Comparison of ENCODE assay signal across 1 cellular context in the genomic region with DNA sequence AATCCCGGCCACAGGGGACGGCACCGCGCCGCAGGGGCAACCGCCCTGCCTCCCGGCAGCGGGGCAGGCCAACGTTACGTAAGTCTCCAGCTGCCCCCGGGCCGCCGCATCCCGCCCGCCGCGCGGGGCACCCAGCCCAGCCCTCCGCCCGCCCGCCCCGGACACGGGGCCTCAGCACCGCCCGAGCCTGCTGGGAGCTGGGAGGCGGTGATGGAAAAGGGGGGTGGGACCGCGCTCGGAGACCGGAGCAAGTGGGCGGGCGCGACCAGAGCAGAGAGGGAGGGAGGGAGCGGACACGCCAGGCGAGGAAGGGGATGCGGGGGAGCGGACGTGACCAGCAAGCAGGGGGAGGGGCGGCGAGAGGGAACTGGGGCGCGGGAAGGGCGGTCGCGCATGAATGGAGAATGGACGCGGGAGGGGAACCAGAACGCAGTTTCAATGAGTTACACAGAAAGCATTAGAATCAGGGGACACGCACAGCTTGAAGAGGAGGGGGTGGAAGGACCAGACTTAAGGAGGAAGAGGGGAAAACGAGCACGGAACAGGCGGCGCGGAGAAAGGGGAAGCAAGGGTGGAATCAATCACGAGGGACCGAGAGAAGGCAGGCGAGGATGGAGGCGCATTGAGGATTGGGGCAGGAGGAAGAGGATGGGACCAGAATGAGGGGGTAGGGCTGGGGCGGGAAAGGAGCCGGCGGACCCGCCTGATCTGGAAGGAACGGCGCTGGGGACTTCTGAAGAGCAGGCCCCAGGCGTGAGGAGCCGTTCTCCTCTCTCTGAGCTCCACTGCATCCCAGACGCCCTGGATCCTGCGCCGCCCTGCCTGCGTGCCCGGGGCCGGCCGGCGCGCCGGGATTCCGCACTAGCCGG.
TF ChIP-seq lines count a peak whose summit lies in the region.

No MANE protein-coding gene starts in this region.

TF ChIP-seq in WTC11, 78 proteins besides CTCF, POLR2A, EP300 and RAD21 (continued from another document):
- TF ChIP-seq, protein P1, sequence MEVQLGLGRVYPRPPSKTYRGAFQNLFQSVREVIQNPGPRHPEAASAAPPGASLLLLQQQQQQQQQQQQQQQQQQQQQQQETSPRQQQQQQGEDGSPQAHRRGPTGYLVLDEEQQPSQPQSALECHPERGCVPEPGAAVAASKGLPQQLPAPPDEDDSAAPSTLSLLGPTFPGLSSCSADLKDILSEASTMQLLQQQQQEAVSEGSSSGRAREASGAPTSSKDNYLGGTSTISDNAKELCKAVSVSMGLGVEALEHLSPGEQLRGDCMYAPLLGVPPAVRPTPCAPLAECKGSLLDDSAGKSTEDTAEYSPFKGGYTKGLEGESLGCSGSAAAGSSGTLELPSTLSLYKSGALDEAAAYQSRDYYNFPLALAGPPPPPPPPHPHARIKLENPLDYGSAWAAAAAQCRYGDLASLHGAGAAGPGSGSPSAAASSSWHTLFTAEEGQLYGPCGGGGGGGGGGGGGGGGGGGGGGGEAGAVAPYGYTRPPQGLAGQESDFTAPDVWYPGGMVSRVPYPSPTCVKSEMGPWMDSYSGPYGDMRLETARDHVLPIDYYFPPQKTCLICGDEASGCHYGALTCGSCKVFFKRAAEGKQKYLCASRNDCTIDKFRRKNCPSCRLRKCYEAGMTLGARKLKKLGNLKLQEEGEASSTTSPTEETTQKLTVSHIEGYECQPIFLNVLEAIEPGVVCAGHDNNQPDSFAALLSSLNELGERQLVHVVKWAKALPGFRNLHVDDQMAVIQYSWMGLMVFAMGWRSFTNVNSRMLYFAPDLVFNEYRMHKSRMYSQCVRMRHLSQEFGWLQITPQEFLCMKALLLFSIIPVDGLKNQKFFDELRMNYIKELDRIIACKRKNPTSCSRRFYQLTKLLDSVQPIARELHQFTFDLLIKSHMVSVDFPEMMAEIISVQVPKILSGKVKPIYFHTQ (CRISPR knock-in tag; IDR thresholded peaks at IDR 0.05): no peak
- TF ChIP-seq NFATC4 (CRISPR knock-in tag; IDR thresholded peaks at IDR 0.05): no peak
- 0 out of 2 replicates have a peak, but pooled peaks have one; percentile 37 for TF ChIP-seq ZNF423 (CRISPR knock-in tag; IDR thresholded peaks at IDR 0.05)
- TF ChIP-seq, protein P2, sequence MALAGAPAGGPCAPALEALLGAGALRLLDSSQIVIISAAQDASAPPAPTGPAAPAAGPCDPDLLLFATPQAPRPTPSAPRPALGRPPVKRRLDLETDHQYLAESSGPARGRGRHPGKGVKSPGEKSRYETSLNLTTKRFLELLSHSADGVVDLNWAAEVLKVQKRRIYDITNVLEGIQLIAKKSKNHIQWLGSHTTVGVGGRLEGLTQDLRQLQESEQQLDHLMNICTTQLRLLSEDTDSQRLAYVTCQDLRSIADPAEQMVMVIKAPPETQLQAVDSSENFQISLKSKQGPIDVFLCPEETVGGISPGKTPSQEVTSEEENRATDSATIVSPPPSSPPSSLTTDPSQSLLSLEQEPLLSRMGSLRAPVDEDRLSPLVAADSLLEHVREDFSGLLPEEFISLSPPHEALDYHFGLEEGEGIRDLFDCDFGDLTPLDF (CRISPR knock-in tag; IDR thresholded peaks at IDR 0.05): no peak
- TF ChIP-seq PRRX2 (CRISPR knock-in tag; IDR thresholded peaks at IDR 0.05): no peak
- peak; percentile 59; the same call in 1 of the 2 replicates for TF ChIP-seq TEAD1 (CRISPR knock-in tag; IDR thresholded peaks at IDR 0.05)
- TF ChIP-seq, protein P3, sequence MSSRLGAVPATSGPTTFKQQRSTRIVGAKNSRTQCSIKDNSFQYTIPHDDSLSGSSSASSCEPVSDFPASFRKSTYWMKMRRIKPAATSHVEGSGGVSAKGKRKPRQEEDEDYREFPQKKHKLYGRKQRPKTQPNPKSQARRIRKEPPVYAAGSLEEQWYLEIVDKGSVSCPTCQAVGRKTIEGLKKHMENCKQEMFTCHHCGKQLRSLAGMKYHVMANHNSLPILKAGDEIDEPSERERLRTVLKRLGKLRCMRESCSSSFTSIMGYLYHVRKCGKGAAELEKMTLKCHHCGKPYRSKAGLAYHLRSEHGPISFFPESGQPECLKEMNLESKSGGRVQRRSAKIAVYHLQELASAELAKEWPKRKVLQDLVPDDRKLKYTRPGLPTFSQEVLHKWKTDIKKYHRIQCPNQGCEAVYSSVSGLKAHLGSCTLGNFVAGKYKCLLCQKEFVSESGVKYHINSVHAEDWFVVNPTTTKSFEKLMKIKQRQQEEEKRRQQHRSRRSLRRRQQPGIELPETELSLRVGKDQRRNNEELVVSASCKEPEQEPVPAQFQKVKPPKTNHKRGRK (CRISPR knock-in tag; IDR thresholded peaks at IDR 0.05; ENCODE audit: borderline replicate concordance): no peak
- TF ChIP-seq OVOL2 (CRISPR knock-in tag; IDR thresholded peaks at IDR 0.05; ENCODE audit: borderline replicate concordance): no peak
- TF ChIP-seq, protein P4, sequence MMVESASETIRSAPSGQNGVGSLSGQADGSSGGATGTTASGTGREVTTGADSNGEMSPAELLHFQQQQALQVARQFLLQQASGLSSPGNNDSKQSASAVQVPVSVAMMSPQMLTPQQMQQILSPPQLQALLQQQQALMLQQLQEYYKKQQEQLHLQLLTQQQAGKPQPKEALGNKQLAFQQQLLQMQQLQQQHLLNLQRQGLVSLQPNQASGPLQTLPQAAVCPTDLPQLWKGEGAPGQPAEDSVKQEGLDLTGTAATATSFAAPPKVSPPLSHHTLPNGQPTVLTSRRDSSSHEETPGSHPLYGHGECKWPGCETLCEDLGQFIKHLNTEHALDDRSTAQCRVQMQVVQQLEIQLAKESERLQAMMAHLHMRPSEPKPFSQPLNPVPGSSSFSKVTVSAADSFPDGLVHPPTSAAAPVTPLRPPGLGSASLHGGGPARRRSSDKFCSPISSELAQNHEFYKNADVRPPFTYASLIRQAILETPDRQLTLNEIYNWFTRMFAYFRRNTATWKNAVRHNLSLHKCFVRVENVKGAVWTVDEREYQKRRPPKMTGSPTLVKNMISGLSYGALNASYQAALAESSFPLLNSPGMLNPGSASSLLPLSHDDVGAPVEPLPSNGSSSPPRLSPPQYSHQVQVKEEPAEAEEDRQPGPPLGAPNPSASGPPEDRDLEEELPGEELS (CRISPR knock-in tag; IDR thresholded peaks at IDR 0.05): peak; percentile 51; the same call in 1 of the 2 replicates
- TF ChIP-seq, protein P5, sequence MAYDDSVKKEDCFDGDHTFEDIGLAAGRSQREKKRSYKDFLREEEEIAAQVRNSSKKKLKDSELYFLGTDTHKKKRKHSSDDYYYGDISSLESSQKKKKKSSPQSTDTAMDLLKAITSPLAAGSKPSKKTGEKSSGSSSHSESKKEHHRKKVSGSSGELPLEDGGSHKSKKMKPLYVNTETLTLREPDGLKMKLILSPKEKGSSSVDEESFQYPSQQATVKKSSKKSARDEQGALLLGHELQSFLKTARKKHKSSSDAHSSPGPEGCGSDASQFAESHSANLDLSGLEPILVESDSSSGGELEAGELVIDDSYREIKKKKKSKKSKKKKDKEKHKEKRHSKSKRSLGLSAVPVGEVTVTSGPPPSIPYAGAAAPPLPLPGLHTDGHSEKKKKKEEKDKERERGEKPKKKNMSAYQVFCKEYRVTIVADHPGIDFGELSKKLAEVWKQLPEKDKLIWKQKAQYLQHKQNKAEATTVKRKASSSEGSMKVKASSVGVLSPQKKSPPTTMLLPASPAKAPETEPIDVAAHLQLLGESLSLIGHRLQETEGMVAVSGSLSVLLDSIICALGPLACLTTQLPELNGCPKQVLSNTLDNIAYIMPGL (CRISPR knock-in tag; IDR thresholded peaks at IDR 0.05): 0 out of 2 replicates have a peak, but pooled peaks have one; percentile 24
- TF ChIP-seq ZNF263 (CRISPR knock-in tag; IDR thresholded peaks at IDR 0.05; ENCODE audit: low read depth): 0 out of 2 replicates have a peak, but pooled peaks have one; percentile 46
